Comparison of ENCODE assay signal across 27 cellular contexts in the genomic region with DNA sequence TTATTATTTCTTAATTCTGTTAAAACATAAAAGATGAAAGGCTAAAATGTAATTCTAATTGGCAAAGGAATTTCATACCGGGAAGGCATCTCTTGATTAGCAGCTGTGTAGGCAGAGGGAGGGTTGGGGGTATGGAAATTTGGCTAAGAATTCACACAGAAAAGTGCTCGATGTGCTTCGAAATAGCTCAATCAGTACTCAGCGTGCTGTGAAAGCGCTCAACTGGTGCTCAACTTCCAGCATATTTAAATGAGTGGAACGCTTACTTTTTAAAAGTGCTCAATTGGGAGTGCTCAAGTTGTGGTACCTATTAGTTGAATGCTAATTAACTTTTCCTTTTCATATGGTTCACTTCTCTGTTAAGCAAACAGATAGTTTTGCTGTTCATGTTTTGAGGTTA.
"Had no signal": no experiment of that assay in that cellular context is flagged by ENCODE, and none has a peak within 500 bp of the region (broad histone marks: within the 10 kb centered on the region; RNA-seq: fewer than 3 reads in every experiment).

No MANE protein-coding gene starts in this region.

- H3K27ac Mint-ChIP-seq: immature natural killer cell; memory B cell; naive B cell; nephron; stimulated activated memory B cell treated with anti-CD40 and anti-IgM and Interleukin-4, amounts not matched to agents 10 μg/mL and 1 μg/mL and 100 μg/mL, for 72 hours; stimulated activated naive CD8-positive, alpha-beta T cell treated with anti-CD3 and anti-CD28 coated beads, Interleukin-15, Interleukin-2, amounts not matched to agents 100 ng/mL and 50 ng/mL, for 24 hours had no signal

- H3K4me1 Mint-ChIP-seq: immature natural killer cell; memory B cell; naive B cell; nephron; stimulated activated memory B cell treated with anti-CD40 and anti-IgM and Interleukin-4, amounts not matched to agents 10 μg/mL and 1 μg/mL and 100 μg/mL, for 72 hours had no signal

- H3K36me3 Mint-ChIP-seq: immature natural killer cell; memory B cell; naive B cell; stimulated activated memory B cell treated with anti-CD40 and anti-IgM and Interleukin-4, amounts not matched to agents 10 μg/mL and 1 μg/mL and 100 μg/mL, for 72 hours had no signal

- H3K4me1 ChIP-seq: heart left ventricle, left ventricle myocardium inferior, lower lobe of right lung, parathyroid adenoma, prostate gland, spleen, tibial nerve, upper lobe of right lung, vagina had no signal

- H3K27ac ChIP-seq: dorsolateral prefrontal cortex, heart left ventricle, left ventricle myocardium inferior, lower lobe of right lung, parathyroid adenoma, prostate gland, spleen, tibial nerve, upper lobe of right lung, vagina had no signal

- H3K9ac ChIP-seq: parathyroid adenoma had no signal

- H2AFZ ChIP-seq: parathyroid adenoma had no signal

- FAIRE-seq: keratinocyte had no signal

- H3K4me3 Mint-ChIP-seq: immature natural killer cell; memory B cell; naive B cell; nephron; stimulated activated memory B cell treated with anti-CD40 and anti-IgM and Interleukin-4, amounts not matched to agents 10 μg/mL and 1 μg/mL and 100 μg/mL, for 72 hours; stimulated activated naive CD8-positive, alpha-beta T cell treated with anti-CD3 and anti-CD28 coated beads, Interleukin-15, Interleukin-2, amounts not matched to agents 100 ng/mL and 50 ng/mL, for 24 hours had no signal

- H3K9me3 Mint-ChIP-seq: memory B cell; nephron; stimulated activated memory B cell treated with anti-CD40 and anti-IgM and Interleukin-4, amounts not matched to agents 10 μg/mL and 1 μg/mL and 100 μg/mL, for 72 hours; stimulated activated naive CD8-positive, alpha-beta T cell treated with anti-CD3 and anti-CD28 coated beads, Interleukin-15, Interleukin-2, amounts not matched to agents 100 ng/mL and 50 ng/mL, for 24 hours had no signal

- ATAC-seq: heart left ventricle; lower lobe of right lung; sciatic nerve; stimulated activated memory B cell treated with anti-CD40 and anti-IgM and Interleukin-4, amounts not matched to agents 10 μg/mL and 1 μg/mL and 100 μg/mL, for 72 hours; upper lobe of right lung had no signal

- DNase-seq: cortex of kidney; dorsolateral prefrontal cortex; effector CD8-positive, alpha-beta T cell; foreskin melanocyte; heart left ventricle; hippocampal formation; immature natural killer cell; left ventricle myocardium inferior; lower lobe of right lung; midbrain; naive B cell; retina; spleen; stimulated activated CD4-positive, alpha-beta T cell treated with anti-CD3 and anti-CD28 coated beads, Interleukin-15, amount 100 ng/mL, for 24 hours; stimulated activated CD4-positive, alpha-beta T cell treated with anti-CD3 and anti-CD28 coated beads, Interleukin-1b, Interleukin-23, amount 100 ng/mL, for 48 hours; stimulated activated CD4-positive, alpha-beta T cell treated with anti-CD3 and anti-CD28 coated beads, Interleukin-4, amount 100 ng/mL, for 24 hours; upper lobe of right lung had no signal

- H3K4me3 ChIP-seq: dorsolateral prefrontal cortex, heart left ventricle, left ventricle myocardium inferior, lower lobe of right lung, prostate gland, spleen, tibial nerve, upper lobe of right lung, vagina had no signal

- H3K27me3 Mint-ChIP-seq: memory B cell; naive B cell; stimulated activated memory B cell treated with anti-CD40 and anti-IgM and Interleukin-4, amounts not matched to agents 10 μg/mL and 1 μg/mL and 100 μg/mL, for 72 hours; stimulated activated naive CD8-positive, alpha-beta T cell treated with anti-CD3 and anti-CD28 coated beads, Interleukin-15, Interleukin-2, amounts not matched to agents 100 ng/mL and 50 ng/mL, for 24 hours had no signal

- H3K27me3 ChIP-seq: dorsolateral prefrontal cortex, heart left ventricle, spleen, tibial nerve, upper lobe of right lung, vagina had no signal

- H3K79me2 ChIP-seq: parathyroid adenoma had no signal

- H3K9me3 ChIP-seq: heart left ventricle, lower lobe of right lung, prostate gland, spleen, tibial nerve, upper lobe of right lung, vagina had no signal

- H3K36me3 ChIP-seq: heart left ventricle, left ventricle myocardium inferior, lower lobe of right lung, prostate gland, spleen, tibial nerve, upper lobe of right lung, vagina had no signal
